In genomic region chr1:184037849-184038591, GRCh38 we compare ENCODE assay signal across 8 cellular contexts. TPM values are rescaled to one million over a fixed set of nuclear protein-coding genes. Genes with fewer than 3 reads are reported as not detected.
A peak's percentile ranks its signal among the peaks of the same experiment; 100 is the strongest.
DNase-seq lines count a peak whose midpoint lies in the region; ATAC-seq and TF ChIP-seq lines count a peak whose summit lies in the region.

No MANE protein-coding gene starts in this region.

- peak overlapping the region; percentile 52 to 67 (median 58) for H3K4me3 Mint-ChIP-seq in T-cell

- peaks cover 7% of the 10 kb centered on the region for H3K36me3 Mint-ChIP-seq in T-cell

- peak overlapping the region; percentile 54 to 77 for H3K4me3 ChIP-seq in foreskin fibroblast (ENCODE audit: low read depth in 1 of 2, low read length in 2 of 2)
- H3K4me3 ChIP-seq in skeletal muscle cell (ENCODE audit: low read depth, low read length), result peak overlapping the region; percentile 65

- TF ChIP-seq CTCF in foreskin fibroblast (IDR thresholded peaks at IDR 0.05; ENCODE audit: low read depth, low read length), result no peak

- H3K4me1 Mint-ChIP-seq in T-cell, result peaks cover 15 to 26% (median 19%) of the 10 kb centered on the region in 3 donors

- no peaks in the 10 kb centered on the region for H3K9me3 Mint-ChIP-seq in T-cell

- peaks cover 58 to 61% of the 10 kb centered on the region in 2 donors for H3K27me3 Mint-ChIP-seq in T-cell

- no peak overlapping the region for H3K27ac Mint-ChIP-seq in T-cell

- CTCF ChIA-PET in T-cell (lab: Charles Lee), result no interaction called here

- DNase-seq in T-cell (no peak), foreskin fibroblast (no peak), skeletal muscle cell (ENCODE audit: low read depth) (no peak), iPS-NIHi11 (ENCODE audit: low spot score) (no peak), NOMO-1 treated with DMSO at 0.1 percent for 48 hours (lab: John Stamatoyannopoulos, UW; ENCODE audit: unreplicated experiment) (no peak), Ammon's horn (ENCODE audit: low spot score) (no peak)

- ATAC-seq in GM21529 (IDR thresholded peaks at IDR 0.05; ENCODE audit: unreplicated experiment) (peak; percentile 28), T-cell (replicated peaks in 1 of 4) (no peak), GM18870 (IDR thresholded peaks at IDR 0.05; ENCODE audit: unreplicated experiment) (no peak)

- POLR2A ChIA-PET in T-cell (lab: Charles Lee), result interaction anchor here in 1 of 2 donors (0.7 kb wide), 1 partner anchor 13 kb away, joined by 10 read pairs; no protein-coding TSS in a partner anchor

RNA-seq across cellular contexts. Expression of gene COLGALT2, which starts 0.5 kb away (rescaled TPM):
- total RNA-seq in T-cell, result 1 to 10 TPM in 3 of 5 donors, under 1 TPM in 2; 0.35 to 4.0 (median 1.1) TPM

RNA-seq across cellular contexts. Expression of gene TSEN15, which starts 13.5 kb away (rescaled TPM):
- total RNA-seq in T-cell, result 10 to 100 TPM; 22.1 to 39.8 (median 35.4) TPM
